1 cellular context compared by ENCODE assay signal in the genomic region with DNA sequence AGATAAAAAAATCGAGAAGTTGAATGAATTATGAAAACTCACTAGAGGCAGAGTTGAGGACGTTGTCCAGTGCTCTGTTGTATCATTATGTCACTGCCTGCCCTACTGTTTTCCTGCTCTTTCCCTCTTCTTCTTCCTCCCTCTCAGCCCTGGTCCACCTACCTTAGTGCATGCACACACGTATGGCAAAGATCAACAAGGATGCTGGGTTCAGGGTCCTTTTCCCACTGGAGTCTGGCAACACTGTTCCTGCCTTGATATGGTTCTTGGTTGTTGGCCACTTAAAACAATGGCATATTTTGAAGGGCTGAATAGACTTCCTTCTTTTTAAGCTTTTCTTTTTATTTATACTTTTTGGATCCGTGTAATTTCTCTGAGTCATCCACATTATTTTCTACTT.
TF ChIP-seq lines count a peak whose summit lies in the region.

No MANE protein-coding gene starts in this region.

TF ChIP-seq in GM12878, 131 proteins besides CTCF, POLR2A, EP300 and RAD21 (continued from another document):
- TF ChIP-seq, protein P1, sequence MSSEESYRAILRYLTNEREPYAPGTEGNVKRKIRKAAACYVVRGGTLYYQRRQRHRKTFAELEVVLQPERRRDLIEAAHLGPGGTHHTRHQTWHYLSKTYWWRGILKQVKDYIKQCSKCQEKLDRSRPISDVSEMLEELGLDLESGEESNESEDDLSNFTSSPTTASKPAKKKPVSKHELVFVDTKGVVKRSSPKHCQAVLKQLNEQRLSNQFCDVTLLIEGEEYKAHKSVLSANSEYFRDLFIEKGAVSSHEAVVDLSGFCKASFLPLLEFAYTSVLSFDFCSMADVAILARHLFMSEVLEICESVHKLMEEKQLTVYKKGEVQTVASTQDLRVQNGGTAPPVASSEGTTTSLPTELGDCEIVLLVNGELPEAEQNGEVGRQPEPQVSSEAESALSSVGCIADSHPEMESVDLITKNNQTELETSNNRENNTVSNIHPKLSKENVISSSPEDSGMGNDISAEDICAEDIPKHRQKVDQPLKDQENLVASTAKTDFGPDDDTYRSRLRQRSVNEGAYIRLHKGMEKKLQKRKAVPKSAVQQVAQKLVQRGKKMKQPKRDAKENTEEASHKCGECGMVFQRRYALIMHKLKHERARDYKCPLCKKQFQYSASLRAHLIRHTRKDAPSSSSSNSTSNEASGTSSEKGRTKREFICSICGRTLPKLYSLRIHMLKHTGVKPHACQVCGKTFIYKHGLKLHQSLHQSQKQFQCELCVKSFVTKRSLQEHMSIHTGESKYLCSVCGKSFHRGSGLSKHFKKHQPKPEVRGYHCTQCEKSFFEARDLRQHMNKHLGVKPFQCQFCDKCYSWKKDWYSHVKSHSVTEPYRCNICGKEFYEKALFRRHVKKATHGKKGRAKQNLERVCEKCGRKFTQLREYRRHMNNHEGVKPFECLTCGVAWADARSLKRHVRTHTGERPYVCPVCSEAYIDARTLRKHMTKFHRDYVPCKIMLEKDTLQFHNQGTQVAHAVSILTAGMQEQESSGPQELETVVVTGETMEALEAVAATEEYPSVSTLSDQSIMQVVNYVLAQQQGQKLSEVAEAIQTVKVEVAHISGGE (CRISPR knock-in tag; IDR thresholded peaks at IDR 0.05) = no peak
- TF ChIP-seq, protein P2, sequence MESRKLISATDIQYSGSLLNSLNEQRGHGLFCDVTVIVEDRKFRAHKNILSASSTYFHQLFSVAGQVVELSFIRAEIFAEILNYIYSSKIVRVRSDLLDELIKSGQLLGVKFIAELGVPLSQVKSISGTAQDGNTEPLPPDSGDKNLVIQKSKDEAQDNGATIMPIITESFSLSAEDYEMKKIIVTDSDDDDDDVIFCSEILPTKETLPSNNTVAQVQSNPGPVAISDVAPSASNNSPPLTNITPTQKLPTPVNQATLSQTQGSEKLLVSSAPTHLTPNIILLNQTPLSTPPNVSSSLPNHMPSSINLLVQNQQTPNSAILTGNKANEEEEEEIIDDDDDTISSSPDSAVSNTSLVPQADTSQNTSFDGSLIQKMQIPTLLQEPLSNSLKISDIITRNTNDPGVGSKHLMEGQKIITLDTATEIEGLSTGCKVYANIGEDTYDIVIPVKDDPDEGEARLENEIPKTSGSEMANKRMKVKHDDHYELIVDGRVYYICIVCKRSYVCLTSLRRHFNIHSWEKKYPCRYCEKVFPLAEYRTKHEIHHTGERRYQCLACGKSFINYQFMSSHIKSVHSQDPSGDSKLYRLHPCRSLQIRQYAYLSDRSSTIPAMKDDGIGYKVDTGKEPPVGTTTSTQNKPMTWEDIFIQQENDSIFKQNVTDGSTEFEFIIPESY (IDR thresholded peaks at IDR 0.05) = no peak
- TF ChIP-seq, protein P3, sequence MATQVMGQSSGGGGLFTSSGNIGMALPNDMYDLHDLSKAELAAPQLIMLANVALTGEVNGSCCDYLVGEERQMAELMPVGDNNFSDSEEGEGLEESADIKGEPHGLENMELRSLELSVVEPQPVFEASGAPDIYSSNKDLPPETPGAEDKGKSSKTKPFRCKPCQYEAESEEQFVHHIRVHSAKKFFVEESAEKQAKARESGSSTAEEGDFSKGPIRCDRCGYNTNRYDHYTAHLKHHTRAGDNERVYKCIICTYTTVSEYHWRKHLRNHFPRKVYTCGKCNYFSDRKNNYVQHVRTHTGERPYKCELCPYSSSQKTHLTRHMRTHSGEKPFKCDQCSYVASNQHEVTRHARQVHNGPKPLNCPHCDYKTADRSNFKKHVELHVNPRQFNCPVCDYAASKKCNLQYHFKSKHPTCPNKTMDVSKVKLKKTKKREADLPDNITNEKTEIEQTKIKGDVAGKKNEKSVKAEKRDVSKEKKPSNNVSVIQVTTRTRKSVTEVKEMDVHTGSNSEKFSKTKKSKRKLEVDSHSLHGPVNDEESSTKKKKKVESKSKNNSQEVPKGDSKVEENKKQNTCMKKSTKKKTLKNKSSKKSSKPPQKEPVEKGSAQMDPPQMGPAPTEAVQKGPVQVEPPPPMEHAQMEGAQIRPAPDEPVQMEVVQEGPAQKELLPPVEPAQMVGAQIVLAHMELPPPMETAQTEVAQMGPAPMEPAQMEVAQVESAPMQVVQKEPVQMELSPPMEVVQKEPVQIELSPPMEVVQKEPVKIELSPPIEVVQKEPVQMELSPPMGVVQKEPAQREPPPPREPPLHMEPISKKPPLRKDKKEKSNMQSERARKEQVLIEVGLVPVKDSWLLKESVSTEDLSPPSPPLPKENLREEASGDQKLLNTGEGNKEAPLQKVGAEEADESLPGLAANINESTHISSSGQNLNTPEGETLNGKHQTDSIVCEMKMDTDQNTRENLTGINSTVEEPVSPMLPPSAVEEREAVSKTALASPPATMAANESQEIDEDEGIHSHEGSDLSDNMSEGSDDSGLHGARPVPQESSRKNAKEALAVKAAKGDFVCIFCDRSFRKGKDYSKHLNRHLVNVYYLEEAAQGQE (IDR thresholded peaks at IDR 0.05; ENCODE audit: low read depth, low read length) = no peak
TF ChIP-seq in GM12878: peak in this region for 0.
